ENCODE assay signal across 10 cellular contexts in the genomic region with DNA sequence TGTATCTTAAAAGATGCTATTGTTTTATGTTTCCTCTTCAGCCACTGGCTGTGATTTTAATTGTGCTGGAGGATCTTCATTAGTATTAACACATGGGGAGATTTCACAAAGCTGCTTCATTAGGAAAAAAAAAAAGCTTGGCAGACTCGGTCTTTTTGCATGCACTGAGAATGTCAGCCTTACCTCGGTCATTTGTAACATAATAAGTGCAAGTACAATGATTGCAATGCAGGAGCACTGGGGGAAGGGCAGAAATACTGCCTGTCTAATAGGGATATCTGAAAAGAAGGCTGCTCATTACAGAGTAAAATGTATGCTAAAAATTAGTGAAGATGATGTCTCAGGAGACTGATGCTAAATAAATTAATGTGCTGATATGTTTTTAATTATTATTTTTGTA. TPM values are rescaled to one million over a fixed set of nuclear protein-coding genes. Genes with fewer than 3 reads are reported as not detected.
A peak's percentile ranks its signal among the peaks of the same experiment; 100 is the strongest.
DNase-seq lines count a peak whose midpoint lies in the region; ATAC-seq and TF ChIP-seq lines count a peak whose summit lies in the region.
"Had no signal": no experiment of that assay in that cellular context is flagged by ENCODE, and none has a peak within 500 bp of the region (broad histone marks: within the 10 kb centered on the region; RNA-seq: fewer than 3 reads in every experiment).

No MANE protein-coding gene starts in this region.

- H3K27ac Mint-ChIP-seq in endothelial cell (ENCODE audit: unreplicated experiment) = peak overlapping the region; percentile 100
- H3K27ac Mint-ChIP-seq in activated CD8-positive, alpha-beta T cell treated with anti-CD3 and anti-CD28 coated beads for 36 hours = no peak overlapping the region

- peaks cover 9% of the 10 kb centered on the region for H3K36me3 Mint-ChIP-seq in endothelial cell (ENCODE audit: low read depth, unreplicated experiment)
- no peaks in the 10 kb centered on the region for H3K36me3 Mint-ChIP-seq in activated CD8-positive, alpha-beta T cell treated with anti-CD3 and anti-CD28 coated beads for 36 hours (ENCODE audit: low read depth)

- H3K9me3 Mint-ChIP-seq in endothelial cell (ENCODE audit: unreplicated experiment) = no peaks in the 10 kb centered on the region
- H3K9me3 Mint-ChIP-seq in activated CD8-positive, alpha-beta T cell treated with anti-CD3 and anti-CD28 coated beads for 36 hours = no peaks in the 10 kb centered on the region

- peaks cover 15% of the 10 kb centered on the region for H3K27me3 Mint-ChIP-seq in endothelial cell (ENCODE audit: unreplicated experiment)
- H3K27me3 Mint-ChIP-seq in activated CD8-positive, alpha-beta T cell treated with anti-CD3 and anti-CD28 coated beads for 36 hours = peaks cover 21% of the 10 kb centered on the region

- H3K9me3 ChIP-seq in psoas muscle = no peaks in the 10 kb centered on the region

- H3K4me1 Mint-ChIP-seq in endothelial cell (ENCODE audit: unreplicated experiment) = peaks cover 22% of the 10 kb centered on the region
- H3K4me1 Mint-ChIP-seq in activated CD8-positive, alpha-beta T cell treated with anti-CD3 and anti-CD28 coated beads for 36 hours (ENCODE audit: low read depth) = peaks cover 8% of the 10 kb centered on the region

- H3K27me3 ChIP-seq in H7 (ENCODE audit: control insufficient read depth, insufficient read depth, low read length) (no peaks in the 10 kb centered on the region), psoas muscle (ENCODE audit: insufficient read depth in 3 of 3, low read length in 2 of 3) (no peaks in the 10 kb centered on the region)

- peak in 2 of 4 donors; percentile 37 to 39 for ATAC-seq in psoas muscle
- ATAC-seq in activated CD8-positive, alpha-beta T cell treated with anti-CD3 and anti-CD28 coated beads for 36 hours = no peak
- no peak for ATAC-seq in GM21619 (IDR thresholded peaks at IDR 0.05; ENCODE audit: unreplicated experiment)

- POLR2A ChIA-PET in activated CD8-positive, alpha-beta T cell treated with anti-CD3 and anti-CD28 coated beads for 36 hours (lab: Charles Lee) = interaction anchor here (0.6 to 1.4 kb wide), 3 partner anchors 14 to 1388 kb away, joined by 3 read pairs; partner anchors contain the start of gene MARCHF7

- TF ChIP-seq CTCF in endothelial cell (IDR thresholded peaks at IDR 0.05; ENCODE audit: unreplicated experiment) (no peak), psoas muscle (IDR thresholded peaks at IDR 0.05) (no peak)
- no peak for TF ChIP-seq CTCF in activated CD8-positive, alpha-beta T cell treated with anti-CD3 and anti-CD28 coated beads for 36 hours (IDR thresholded peaks at IDR 0.05)

- H3K4me3 ChIP-seq in H7 (ENCODE audit: insufficient read depth, low read depth, low read length) (0 out of 2 replicates have a peak overlapping the region, but pooled peaks have one; percentile 89), psoas muscle (peak overlapping the region; percentile 83)

- H3K36me3 ChIP-seq in H7 (replicated peaks; ENCODE audit: control insufficient read depth, insufficient read depth, low read length) (no peaks in the 10 kb centered on the region), psoas muscle (ENCODE audit: insufficient read depth in 1 of 2, low read depth in 1 of 2) (no peaks in the 10 kb centered on the region)

- intact Hi-C loops in psoas muscle (cut with DNase I) = loop anchor here (2.0 to 5.0 kb wide), 3 partner anchors 95 to 105 kb away; partner anchors contain the start of gene MARCHF7 (in 1 of the 2)
- intact Hi-C loops in activated CD8-positive, alpha-beta T cell treated with anti-CD3 and anti-CD28 coated beads for 36 hours (cut with micrococcal nuclease) = no loop called here

- H3K4me1 ChIP-seq in psoas muscle = peaks cover 17% of the 10 kb centered on the region

- CTCF ChIA-PET in activated CD8-positive, alpha-beta T cell treated with anti-CD3 and anti-CD28 coated beads for 36 hours (lab: Charles Lee) = no interaction called here

- peak overlapping the region; percentile 100 for H3K4me3 Mint-ChIP-seq in endothelial cell (ENCODE audit: unreplicated experiment)
- H3K4me3 Mint-ChIP-seq in activated CD8-positive, alpha-beta T cell treated with anti-CD3 and anti-CD28 coated beads for 36 hours = no peak overlapping the region

- DNase-seq in H7 (peak; percentile 24), NCI-H526 treated with DMSO at 0.1 percent for 48 hours (lab: John Stamatoyannopoulos, UW) (peak; percentile 60), endothelial cell (ENCODE audit: low spot score) (no peak), psoas muscle (no peak), activated T-cell treated with anti-CD3 and anti-CD28 coated beads for 4 hours (no peak)
- no peak for DNase-seq in activated CD8-positive, alpha-beta T cell treated with anti-CD3 and anti-CD28 coated beads for 36 hours
- no peak for DNase-seq in effector CD8-positive, alpha-beta T cell (lab: John Stamatoyannopoulos, UW)
- DNase-seq: cortex of kidney had no signal

- H3K27ac ChIP-seq in psoas muscle = peak overlapping the region; percentile 92
- H3K27ac ChIP-seq: RWPE1 had no signal

- WGBS in psoas muscle, 3 donors = 3 to 4% (median 3%) methylated on average over 2 of the region's 2 CpGs

RNA-seq across cellular contexts. Expression of gene BAZ2B, which starts 1.3 kb away (rescaled TPM):
- 16.3 and 27.9 TPM in 2 replicates for total RNA-seq in H7 (2014; rRNA removed; shearing (Covaris generic))
- 100 TPM for total RNA-seq in endothelial cell (ENCODE audit: unreplicated experiment)
- total RNA-seq in psoas muscle = 10 to 100 TPM; 22.7 to 27.0 (median 25.3) TPM
- 10 to 100 TPM in 1 of 3 donors, 1 to 10 TPM in 2; 7.5 to 12.3 (median 9.0) TPM for polyA plus RNA-seq in psoas muscle
- 1 to 10 TPM; 7.7 to 8.2 TPM for total RNA-seq in activated CD8-positive, alpha-beta T cell treated with anti-CD3 and anti-CD28 coated beads for 36 hours

Comparison
In these comparisons a context has a peak if more than half of its experiments do, and no peak if none do; other contexts are left out.
1. DNase-seq: peak in H7 (single experiment) and NCI-H526 treated with DMSO at 0.1 percent for 48 hours (single experiment); none in endothelial cell (single experiment), psoas muscle (0 of 2), activated T-cell treated with anti-CD3 and anti-CD28 coated beads for 4 hours (single experiment), activated CD8-positive, alpha-beta T cell treated with anti-CD3 and anti-CD28 coated beads for 36 hours (single experiment) and effector CD8-positive, alpha-beta T cell (single experiment).